Comparison of ENCODE assay signal across 22 cellular contexts in genomic region chr2:168184896-168185513, GRCh38.
DNase-seq lines count a peak whose midpoint lies in the region; ATAC-seq and TF ChIP-seq lines count a peak whose summit lies in the region.
"Had no signal": no experiment of that assay in that cellular context is flagged by ENCODE, and none has a peak within 500 bp of the region (broad histone marks: within the 10 kb centered on the region; RNA-seq: fewer than 3 reads in every experiment).

No MANE protein-coding gene starts in this region.

- no peaks in the 10 kb centered on the region for H3K27me3 ChIP-seq in smooth muscle cell (ENCODE audit: low read depth)
- H3K27me3 ChIP-seq in CD4-positive, alpha-beta memory T cell (ENCODE audit: insufficient read depth, low read length): no peaks in the 10 kb centered on the region
- H3K27me3 ChIP-seq: breast epithelium, right atrium auricular region had no signal

- no peaks in the 10 kb centered on the region for H3F3A ChIP-seq in smooth muscle cell (ENCODE audit: low read depth)

- intact Hi-C loops in CD4-positive, alpha-beta memory T cell (cut with micrococcal nuclease): no loop called here

- peaks cover 76% of the 10 kb centered on the region for H4K20me1 ChIP-seq in smooth muscle cell (ENCODE audit: low read depth)

- H2AFZ ChIP-seq in smooth muscle cell (ENCODE audit: low read depth): no peak overlapping the region

- H3K4me2 ChIP-seq in smooth muscle cell: peak overlapping the region; percentile 48

- H3K79me2 ChIP-seq in smooth muscle cell (ENCODE audit: low read depth): peaks cover 53% of the 10 kb centered on the region

- peaks cover 43% of the 10 kb centered on the region for H3K4me1 ChIP-seq in smooth muscle cell (ENCODE audit: low read depth)
- H3K4me1 ChIP-seq in CD4-positive, alpha-beta memory T cell (ENCODE audit: insufficient read depth, low read length): peaks cover 43% of the 10 kb centered on the region
- H3K4me1 ChIP-seq: breast epithelium had no signal

- H3K36me3 Mint-ChIP-seq in activated naive CD8-positive, alpha-beta T cell: peaks cover 11% of the 10 kb centered on the region
- peaks cover 7% of the 10 kb centered on the region for H3K36me3 Mint-ChIP-seq in activated naive CD8-positive, alpha-beta T cell treated with anti-CD3 and anti-CD28 coated beads for 36 hours
- peaks cover 14 to 22% of the 10 kb centered on the region in 2 donors for H3K36me3 Mint-ChIP-seq in CD4-positive, alpha-beta memory T cell

- ATAC-seq in esophagus mucosa: peak; percentile 64
- ATAC-seq: A549; activated naive CD8-positive, alpha-beta T cell treated with anti-CD3 and anti-CD28 coated beads, Interleukin-2, amount 50 U/mL, for 24 hours had no signal

- CTCF ChIA-PET in CD4-positive, alpha-beta memory T cell (lab: Charles Lee; ENCODE audit: partially characterized antibody): no interaction called here

- no peak overlapping the region for H3K4me3 Mint-ChIP-seq in activated naive CD8-positive, alpha-beta T cell
- H3K4me3 Mint-ChIP-seq in activated naive CD8-positive, alpha-beta T cell treated with anti-CD3 and anti-CD28 coated beads for 36 hours: no peak overlapping the region
- no peak overlapping the region for H3K4me3 Mint-ChIP-seq in CD4-positive, alpha-beta memory T cell
- H3K4me3 Mint-ChIP-seq: activated naive CD8-positive, alpha-beta T cell treated with anti-CD3 and anti-CD28 coated beads, Interleukin-2, amount 50 U/mL, for 24 hours; CD4-positive, alpha-beta T cell had no signal

- H3K9ac ChIP-seq in smooth muscle cell (ENCODE audit: low read depth): no peak overlapping the region

- peak overlapping the region; percentile 13 for H3K27ac ChIP-seq in smooth muscle cell (ENCODE audit: low read depth)
- no peak overlapping the region for H3K27ac ChIP-seq in CD4-positive, alpha-beta memory T cell (ENCODE audit: low read depth, low read length)
- H3K27ac ChIP-seq: A549, breast epithelium, HL-60, right atrium auricular region had no signal

- TF ChIP-seq CTCF in smooth muscle cell (IDR thresholded peaks at IDR 0.05; ENCODE audit: borderline replicate concordance, insufficient read depth, poor library complexity, severe bottlenecking): no peak

- no peak for DNase-seq in activated naive CD8-positive, alpha-beta T cell treated with anti-CD3 and anti-CD28 coated beads for 36 hours
- DNase-seq in NCI-H69 (lab: John Stamatoyannopoulos, UW) (peak; percentile 12), smooth muscle cell (lab: John Stamatoyannopoulos, UW; ENCODE audit: unreplicated experiment) (no peak), NAMALWA (ENCODE audit: low spot score) (no peak), GOT3 (lab: John Stamatoyannopoulos, UW) (no peak)
- no peak for DNase-seq in CD4-positive, alpha-beta memory T cell
- DNase-seq: activated naive CD8-positive, alpha-beta T cell treated with anti-CD3 and anti-CD28 coated beads, Interleukin-2, amount 50 U/mL, for 24 hours; CD4-positive, alpha-beta T cell; DMS79 treated with DMSO at 0.1 percent for 48 hours; hippocampal formation; kidney glomerular epithelial cell; mucosa of descending colon; NCI-H1048; NCI-H526; stimulated activated naive CD4-positive, alpha-beta T cell treated with Interleukin-2 at 50 U/mL for 16 hours; trophoblast cell had no signal

- POLR2A ChIA-PET in CD4-positive, alpha-beta memory T cell (lab: Charles Lee; ENCODE audit: partially characterized antibody): no interaction called here

- peak overlapping the region; percentile 35 for H3K27ac Mint-ChIP-seq in activated naive CD8-positive, alpha-beta T cell
- H3K27ac Mint-ChIP-seq in activated naive CD8-positive, alpha-beta T cell treated with anti-CD3 and anti-CD28 coated beads for 36 hours: no peak overlapping the region
- no peak overlapping the region for H3K27ac Mint-ChIP-seq in CD4-positive, alpha-beta memory T cell
- H3K27ac Mint-ChIP-seq: activated naive CD8-positive, alpha-beta T cell treated with anti-CD3 and anti-CD28 coated beads, Interleukin-2, amount 50 U/mL, for 24 hours; CD4-positive, alpha-beta T cell had no signal

- no peaks in the 10 kb centered on the region for H3K36me3 ChIP-seq in smooth muscle cell (ENCODE audit: low read depth)
- peaks cover 7% of the 10 kb centered on the region for H3K36me3 ChIP-seq in CD4-positive, alpha-beta memory T cell (ENCODE audit: insufficient read depth, low read length)
- H3K36me3 ChIP-seq: breast epithelium, right atrium auricular region had no signal

- no peaks in the 10 kb centered on the region for H3K9me3 ChIP-seq in smooth muscle cell (replicated peaks; ENCODE audit: low read depth)
- no peaks in the 10 kb centered on the region for H3K9me3 ChIP-seq in CD4-positive, alpha-beta memory T cell (ENCODE audit: control insufficient read depth in 1 of 2, low read length in 2 of 2)
- H3K9me3 ChIP-seq: A549, breast epithelium, mucosa of descending colon, right atrium auricular region had no signal

- H3K9me3 Mint-ChIP-seq in activated naive CD8-positive, alpha-beta T cell (ENCODE audit: low read depth): no peaks in the 10 kb centered on the region
- H3K9me3 Mint-ChIP-seq in activated naive CD8-positive, alpha-beta T cell treated with anti-CD3 and anti-CD28 coated beads for 36 hours: no peaks in the 10 kb centered on the region
- H3K9me3 Mint-ChIP-seq in CD4-positive, alpha-beta memory T cell: no peaks in the 10 kb centered on the region
- H3K9me3 Mint-ChIP-seq: activated naive CD8-positive, alpha-beta T cell treated with anti-CD3 and anti-CD28 coated beads, Interleukin-2, amount 50 U/mL, for 24 hours; CD4-positive, alpha-beta T cell had no signal

- whole genome bisulfite sequencing in smooth muscle cell (ENCODE audit: low lambda C conversion rate): 45% methylated on average over 3 of the region's 3 CpGs

- no peaks in the 10 kb centered on the region for H3K27me3 Mint-ChIP-seq in activated naive CD8-positive, alpha-beta T cell
- H3K27me3 Mint-ChIP-seq in activated naive CD8-positive, alpha-beta T cell treated with anti-CD3 and anti-CD28 coated beads for 36 hours: no peaks in the 10 kb centered on the region
- H3K27me3 Mint-ChIP-seq in CD4-positive, alpha-beta memory T cell: no peaks in the 10 kb centered on the region
- H3K27me3 Mint-ChIP-seq: activated naive CD8-positive, alpha-beta T cell treated with anti-CD3 and anti-CD28 coated beads, Interleukin-2, amount 50 U/mL, for 24 hours; CD4-positive, alpha-beta T cell had no signal

- no peak overlapping the region for H3K4me3 ChIP-seq in smooth muscle cell
- no peak overlapping the region for H3K4me3 ChIP-seq in CD4-positive, alpha-beta memory T cell (ENCODE audit: low read length in 2 of 2)
- H3K4me3 ChIP-seq: A549, breast epithelium, mucosa of descending colon, right atrium auricular region had no signal

- peaks cover 39% of the 10 kb centered on the region for H3K4me1 Mint-ChIP-seq in activated naive CD8-positive, alpha-beta T cell (ENCODE audit: low read depth)
- H3K4me1 Mint-ChIP-seq in activated naive CD8-positive, alpha-beta T cell treated with anti-CD3 and anti-CD28 coated beads for 36 hours: peaks cover 49% of the 10 kb centered on the region
- peaks cover 46 to 79% (median 57%) of the 10 kb centered on the region in 4 donors for H3K4me1 Mint-ChIP-seq in CD4-positive, alpha-beta memory T cell
